Comparison of ENCODE assay signal across 2 cellular contexts in the genomic region with DNA sequence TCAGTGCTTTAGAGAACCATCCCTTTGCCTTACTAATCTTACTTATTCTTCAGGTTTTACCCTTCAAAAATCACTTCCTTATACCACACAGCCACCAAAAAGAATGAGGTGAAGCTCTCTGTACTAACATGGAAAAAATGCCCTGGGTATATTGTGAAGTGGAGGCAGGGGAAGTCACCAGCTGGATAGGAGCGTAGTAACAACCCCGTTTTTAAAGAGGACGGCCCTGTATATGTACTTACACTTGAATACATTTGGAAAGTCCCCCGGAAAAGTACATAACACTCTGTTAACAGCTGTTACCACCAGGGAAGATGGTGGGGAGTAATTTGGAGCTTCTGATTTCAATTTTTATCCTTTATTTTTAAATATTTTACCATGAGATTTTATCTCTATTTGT.
TF ChIP-seq lines count a peak whose summit lies in the region.

No MANE protein-coding gene starts in this region.

TF ChIP-seq in H1, 55 proteins besides CTCF, POLR2A, EP300 and RAD21:
- TF ChIP-seq CREB1 (IDR thresholded peaks at IDR 0.05) (no peak), SP4 (IDR thresholded peaks at IDR 0.05; ENCODE audit: low read length) (no peak), TCF12 (IDR thresholded peaks at IDR 0.05; ENCODE audit: low read depth, low read length) (no peak)
- TF ChIP-seq, protein P1, sequence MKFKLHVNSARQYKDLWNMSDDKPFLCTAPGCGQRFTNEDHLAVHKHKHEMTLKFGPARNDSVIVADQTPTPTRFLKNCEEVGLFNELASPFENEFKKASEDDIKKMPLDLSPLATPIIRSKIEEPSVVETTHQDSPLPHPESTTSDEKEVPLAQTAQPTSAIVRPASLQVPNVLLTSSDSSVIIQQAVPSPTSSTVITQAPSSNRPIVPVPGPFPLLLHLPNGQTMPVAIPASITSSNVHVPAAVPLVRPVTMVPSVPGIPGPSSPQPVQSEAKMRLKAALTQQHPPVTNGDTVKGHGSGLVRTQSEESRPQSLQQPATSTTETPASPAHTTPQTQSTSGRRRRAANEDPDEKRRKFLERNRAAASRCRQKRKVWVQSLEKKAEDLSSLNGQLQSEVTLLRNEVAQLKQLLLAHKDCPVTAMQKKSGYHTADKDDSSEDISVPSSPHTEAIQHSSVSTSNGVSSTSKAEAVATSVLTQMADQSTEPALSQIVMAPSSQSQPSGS (IDR thresholded peaks at IDR 0.05; ENCODE audit: low read length) = no peak

TF ChIP-seq in HepG2, 621 proteins besides CTCF, POLR2A, EP300 and RAD21:
- no peak for TF ChIP-seq ELF3 (CRISPR knock-in tag; IDR thresholded peaks at IDR 0.05)
- TF ChIP-seq FOXO4 (CRISPR knock-in tag; conservative IDR thresholded peaks at IDR 0.05) = no peak
- no peak for TF ChIP-seq ZNF292 (CRISPR knock-in tag; IDR thresholded peaks at IDR 0.05; ENCODE audit: borderline replicate concordance, low read depth)
- no peak for TF ChIP-seq TGIF2 (CRISPR knock-in tag; IDR thresholded peaks at IDR 0.05)
- no peak for TF ChIP-seq MTA1 (CRISPR knock-in tag; IDR thresholded peaks at IDR 0.05; ENCODE audit: borderline replicate concordance)
- no peak for TF ChIP-seq ZNF562 (CRISPR knock-in tag; IDR thresholded peaks at IDR 0.05; ENCODE audit: borderline replicate concordance)
- TF ChIP-seq, protein P2, sequence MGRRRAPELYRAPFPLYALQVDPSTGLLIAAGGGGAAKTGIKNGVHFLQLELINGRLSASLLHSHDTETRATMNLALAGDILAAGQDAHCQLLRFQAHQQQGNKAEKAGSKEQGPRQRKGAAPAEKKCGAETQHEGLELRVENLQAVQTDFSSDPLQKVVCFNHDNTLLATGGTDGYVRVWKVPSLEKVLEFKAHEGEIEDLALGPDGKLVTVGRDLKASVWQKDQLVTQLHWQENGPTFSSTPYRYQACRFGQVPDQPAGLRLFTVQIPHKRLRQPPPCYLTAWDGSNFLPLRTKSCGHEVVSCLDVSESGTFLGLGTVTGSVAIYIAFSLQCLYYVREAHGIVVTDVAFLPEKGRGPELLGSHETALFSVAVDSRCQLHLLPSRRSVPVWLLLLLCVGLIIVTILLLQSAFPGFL (CRISPR knock-in tag; IDR thresholded peaks at IDR 0.05) = no peak
- TF ChIP-seq PAWR (CRISPR knock-in tag; IDR thresholded peaks at IDR 0.05; ENCODE audit: borderline replicate concordance) = no peak
- TF ChIP-seq RELA (CRISPR knock-in tag; IDR thresholded peaks at IDR 0.05) = no peak
- TF ChIP-seq NCOA5 (CRISPR knock-in tag; IDR thresholded peaks at IDR 0.05) = no peak
- TF ChIP-seq ZKSCAN5 (CRISPR knock-in tag; IDR thresholded peaks at IDR 0.05) = no peak
- no peak for TF ChIP-seq ZNF496 (CRISPR knock-in tag; IDR thresholded peaks at IDR 0.05; ENCODE audit: insufficient replicate concordance)
- no peak for TF ChIP-seq HMG20A (CRISPR knock-in tag; IDR thresholded peaks at IDR 0.05; ENCODE audit: borderline replicate concordance)
- no peak for TF ChIP-seq FOXJ3 (CRISPR knock-in tag; IDR thresholded peaks at IDR 0.05; ENCODE audit: borderline replicate concordance)
- no peak for TF ChIP-seq ZNF503 (CRISPR knock-in tag; IDR thresholded peaks at IDR 0.05)
- no peak for TF ChIP-seq TOPORS (CRISPR knock-in tag; IDR thresholded peaks at IDR 0.05)
